ENCODE assay signal across 15 cellular contexts in genomic region chr7:128422037-128422436, GRCh38. TPM values are rescaled to one million over a fixed set of nuclear protein-coding genes. Genes with fewer than 3 reads are reported as not detected.
DNase-seq lines count a peak whose midpoint lies in the region; ATAC-seq lines count a peak whose summit lies in the region.
"Had no signal": no experiment of that assay in that cellular context is flagged by ENCODE, and none has a peak within 500 bp of the region (broad histone marks: within the 10 kb centered on the region; RNA-seq: fewer than 3 reads in every experiment).

No MANE protein-coding gene starts in this region.

- no peak overlapping the region for H3K23ac ChIP-seq in trophoblast cell (ENCODE audit: low read length)

- H3K27me3 Mint-ChIP-seq in activated naive CD8-positive, alpha-beta T cell treated with anti-CD3 and anti-CD28 coated beads, Interleukin-2, amount 10 ng/mL, durations not matched to agents 7 days and 5 days, result no peaks in the 10 kb centered on the region
- H3K27me3 Mint-ChIP-seq in activated naive CD8-positive, alpha-beta T cell treated with anti-CD3 and anti-CD28 coated beads for 36 hours, result no peaks in the 10 kb centered on the region
- no peaks in the 10 kb centered on the region for H3K27me3 Mint-ChIP-seq in dendritic cell treated with granulocyte-macrophage colony-stimulating factor and Interleukin-4, amounts not matched to agents 40 ng/mL and 50 ng/mL, for 4 days
- no peaks in the 10 kb centered on the region for H3K27me3 Mint-ChIP-seq in natural killer cell treated with Interleukin-12 subunit alpha and Interleukin-12 subunit beta and Interleukin-15 and Interleukin-18, amount 100 ng/mL, for 72 hours
- H3K27me3 Mint-ChIP-seq in stimulated activated memory B cell treated with anti-CD40 and anti-IgM and Interleukin-4, amounts not matched to agents 10 μg/mL and 1 μg/mL and 100 μg/mL, for 72 hours, result no peaks in the 10 kb centered on the region

- no peak overlapping the region for H4K8ac ChIP-seq in trophoblast cell (ENCODE audit: low read depth, low read length)

- peak overlapping the region; percentile 59 for H3K4me3 ChIP-seq in trophoblast cell (ENCODE audit: low read depth, low read length)

- no peak overlapping the region for H3K4me3 Mint-ChIP-seq in activated naive CD8-positive, alpha-beta T cell treated with anti-CD3 and anti-CD28 coated beads, Interleukin-2, amount 10 ng/mL, durations not matched to agents 7 days and 5 days
- H3K4me3 Mint-ChIP-seq in activated naive CD8-positive, alpha-beta T cell treated with anti-CD3 and anti-CD28 coated beads for 36 hours, result no peak overlapping the region
- H3K4me3 Mint-ChIP-seq in dendritic cell treated with granulocyte-macrophage colony-stimulating factor and Interleukin-4, amounts not matched to agents 40 ng/mL and 50 ng/mL, for 4 days, result no peak overlapping the region
- peak overlapping the region; percentile 37 for H3K4me3 Mint-ChIP-seq in natural killer cell treated with Interleukin-12 subunit alpha and Interleukin-12 subunit beta and Interleukin-15 and Interleukin-18, amount 100 ng/mL, for 72 hours
- no peak overlapping the region for H3K4me3 Mint-ChIP-seq in stimulated activated memory B cell treated with anti-CD40 and anti-IgM and Interleukin-4, amounts not matched to agents 10 μg/mL and 1 μg/mL and 100 μg/mL, for 72 hours
- H3K4me3 Mint-ChIP-seq: CD8-positive, alpha-beta T cell had no signal

- no peak overlapping the region for H4K12ac ChIP-seq in trophoblast cell (ENCODE audit: low read depth, low read length)

- H3K4ac ChIP-seq in trophoblast cell (ENCODE audit: low read depth, low read length), result no peak overlapping the region

- H3K79me1 ChIP-seq in trophoblast cell (ENCODE audit: low read length), result no peaks in the 10 kb centered on the region

- no peaks in the 10 kb centered on the region for H3K79me2 ChIP-seq in trophoblast cell (ENCODE audit: control insufficient read depth, insufficient read depth, low read length, poor library complexity)

- no peak for DNase-seq in activated naive CD8-positive, alpha-beta T cell treated with anti-CD3 and anti-CD28 coated beads, Interleukin-2, amount 10 ng/mL, durations not matched to agents 7 days and 5 days
- DNase-seq in activated naive CD8-positive, alpha-beta T cell treated with anti-CD3 and anti-CD28 coated beads for 36 hours, result no peak
- no peak for DNase-seq in natural killer cell treated with Interleukin-12 subunit alpha and Interleukin-12 subunit beta and Interleukin-15 and Interleukin-18, amount 100 ng/mL, for 72 hours (ENCODE audit: low spot score)
- DNase-seq in trophoblast cell (no peak), cerebellum (ENCODE audit: low spot score) (no peak)
- DNase-seq: CD8-positive, alpha-beta T cell; COR-L47; DND-41; GDM1; HCEC 1CT had no signal

- no peak overlapping the region for H2BK120ac ChIP-seq in trophoblast cell (ENCODE audit: insufficient read depth, low read length, poor library complexity)

- no peak overlapping the region for H2BK5ac ChIP-seq in trophoblast cell (ENCODE audit: low read depth, low read length, poor library complexity)

- peaks cover 3% of the 10 kb centered on the region for H3K4me1 Mint-ChIP-seq in activated naive CD8-positive, alpha-beta T cell treated with anti-CD3 and anti-CD28 coated beads, Interleukin-2, amount 10 ng/mL, durations not matched to agents 7 days and 5 days
- peaks cover 4% of the 10 kb centered on the region for H3K4me1 Mint-ChIP-seq in activated naive CD8-positive, alpha-beta T cell treated with anti-CD3 and anti-CD28 coated beads for 36 hours
- H3K4me1 Mint-ChIP-seq in dendritic cell treated with granulocyte-macrophage colony-stimulating factor and Interleukin-4, amounts not matched to agents 40 ng/mL and 50 ng/mL, for 4 days (ENCODE audit: low read depth), result peaks cover 6% of the 10 kb centered on the region
- peaks cover 29% of the 10 kb centered on the region in 2 donors for H3K4me1 Mint-ChIP-seq in natural killer cell treated with Interleukin-12 subunit alpha and Interleukin-12 subunit beta and Interleukin-15 and Interleukin-18, amount 100 ng/mL, for 72 hours (ENCODE audit: low read depth in 2 of 2)
- no peaks in the 10 kb centered on the region for H3K4me1 Mint-ChIP-seq in stimulated activated memory B cell treated with anti-CD40 and anti-IgM and Interleukin-4, amounts not matched to agents 10 μg/mL and 1 μg/mL and 100 μg/mL, for 72 hours

- H3K14ac ChIP-seq in trophoblast cell (ENCODE audit: low read length), result no peak overlapping the region

- H3K4me2 ChIP-seq in trophoblast cell (ENCODE audit: low read length), result no peak overlapping the region

- H2BK12ac ChIP-seq in trophoblast cell (ENCODE audit: low read length), result no peak overlapping the region

- H3K9me3 ChIP-seq in trophoblast cell (ENCODE audit: insufficient read depth, low read depth, low read length), result peaks cover 1% of the 10 kb centered on the region

- H2AK5ac ChIP-seq in trophoblast cell (ENCODE audit: low read length), result no peak overlapping the region

- no peaks in the 10 kb centered on the region for H3K36me3 ChIP-seq in trophoblast cell (ENCODE audit: control insufficient read depth in 1 of 2, insufficient read depth in 2 of 2, low read length in 2 of 2)

- POLR2A ChIA-PET in activated naive CD8-positive, alpha-beta T cell treated with anti-CD3 and anti-CD28 coated beads, Interleukin-2, amount 10 ng/mL, durations not matched to agents 7 days and 5 days (lab: Charles Lee), result no interaction called here

- H3K27me3 ChIP-seq in trophoblast cell (ENCODE audit: insufficient read depth, low read length), result no peaks in the 10 kb centered on the region

- no peaks in the 10 kb centered on the region for H3K36me3 Mint-ChIP-seq in activated naive CD8-positive, alpha-beta T cell treated with anti-CD3 and anti-CD28 coated beads, Interleukin-2, amount 10 ng/mL, durations not matched to agents 7 days and 5 days
- H3K36me3 Mint-ChIP-seq in activated naive CD8-positive, alpha-beta T cell treated with anti-CD3 and anti-CD28 coated beads for 36 hours, result no peaks in the 10 kb centered on the region
- H3K36me3 Mint-ChIP-seq in dendritic cell treated with granulocyte-macrophage colony-stimulating factor and Interleukin-4, amounts not matched to agents 40 ng/mL and 50 ng/mL, for 4 days (ENCODE audit: low read depth), result no peaks in the 10 kb centered on the region
- no peaks in the 10 kb centered on the region for H3K36me3 Mint-ChIP-seq in natural killer cell treated with Interleukin-12 subunit alpha and Interleukin-12 subunit beta and Interleukin-15 and Interleukin-18, amount 100 ng/mL, for 72 hours
- no peaks in the 10 kb centered on the region for H3K36me3 Mint-ChIP-seq in stimulated activated memory B cell treated with anti-CD40 and anti-IgM and Interleukin-4, amounts not matched to agents 10 μg/mL and 1 μg/mL and 100 μg/mL, for 72 hours
- H3K36me3 Mint-ChIP-seq: CD14-positive monocyte; CD8-positive, alpha-beta T cell had no signal

- H4K91ac ChIP-seq in trophoblast cell (ENCODE audit: low read depth, low read length), result no peak overlapping the region

- intact Hi-C loops in dendritic cell treated with granulocyte-macrophage colony-stimulating factor and Interleukin-4, amounts not matched to agents 40 ng/mL and 50 ng/mL, for 4 days (cut with micrococcal nuclease), result no loop called here

- no peak overlapping the region for H3K27ac ChIP-seq in trophoblast cell (ENCODE audit: low read depth, low read length)
- H3K27ac ChIP-seq: 22Rv1 had no signal

- no peaks in the 10 kb centered on the region for H3K9me3 Mint-ChIP-seq in activated naive CD8-positive, alpha-beta T cell treated with anti-CD3 and anti-CD28 coated beads, Interleukin-2, amount 10 ng/mL, durations not matched to agents 7 days and 5 days
- H3K9me3 Mint-ChIP-seq in activated naive CD8-positive, alpha-beta T cell treated with anti-CD3 and anti-CD28 coated beads for 36 hours, result no peaks in the 10 kb centered on the region
- H3K9me3 Mint-ChIP-seq in dendritic cell treated with granulocyte-macrophage colony-stimulating factor and Interleukin-4, amounts not matched to agents 40 ng/mL and 50 ng/mL, for 4 days, result no peaks in the 10 kb centered on the region
- no peaks in the 10 kb centered on the region for H3K9me3 Mint-ChIP-seq in natural killer cell treated with Interleukin-12 subunit alpha and Interleukin-12 subunit beta and Interleukin-15 and Interleukin-18, amount 100 ng/mL, for 72 hours
- no peaks in the 10 kb centered on the region for H3K9me3 Mint-ChIP-seq in stimulated activated memory B cell treated with anti-CD40 and anti-IgM and Interleukin-4, amounts not matched to agents 10 μg/mL and 1 μg/mL and 100 μg/mL, for 72 hours
- H3K9me3 Mint-ChIP-seq: CD14-positive monocyte; CD8-positive, alpha-beta T cell had no signal

- H3K9ac ChIP-seq in trophoblast cell (ENCODE audit: low read length), result no peak overlapping the region

- no peak overlapping the region for H3K18ac ChIP-seq in trophoblast cell (ENCODE audit: low read length)

- ATAC-seq in activated naive CD8-positive, alpha-beta T cell treated with anti-CD3 and anti-CD28 coated beads, Interleukin-2, amount 10 ng/mL, durations not matched to agents 7 days and 5 days (ENCODE audit: low read depth), result no peak
- ATAC-seq in natural killer cell treated with Interleukin-12 subunit alpha and Interleukin-12 subunit beta and Interleukin-15 and Interleukin-18, amount 100 ng/mL, for 72 hours, result no peak
- ATAC-seq in stimulated activated memory B cell treated with anti-CD40 and anti-IgM and Interleukin-4, amounts not matched to agents 10 μg/mL and 1 μg/mL and 100 μg/mL, for 72 hours, result no peak
- no peak for ATAC-seq in HG03439 (IDR thresholded peaks at IDR 0.05; ENCODE audit: unreplicated experiment)
- ATAC-seq: CD8-positive, alpha-beta T cell had no signal

- WGBS in trophoblast cell (ENCODE audit: extremely low coverage, insufficient coverage, insufficient read length), result no CpG with 5 or more reads among the region's 1 CpG

- peak overlapping the region; percentile 60 for H3K27ac Mint-ChIP-seq in activated naive CD8-positive, alpha-beta T cell treated with anti-CD3 and anti-CD28 coated beads, Interleukin-2, amount 10 ng/mL, durations not matched to agents 7 days and 5 days
- H3K27ac Mint-ChIP-seq in activated naive CD8-positive, alpha-beta T cell treated with anti-CD3 and anti-CD28 coated beads for 36 hours, result no peak overlapping the region
- H3K27ac Mint-ChIP-seq in dendritic cell treated with granulocyte-macrophage colony-stimulating factor and Interleukin-4, amounts not matched to agents 40 ng/mL and 50 ng/mL, for 4 days, result peak overlapping the region; percentile 11
- peak overlapping the region in 1 of 2 donors; percentile 25 for H3K27ac Mint-ChIP-seq in natural killer cell treated with Interleukin-12 subunit alpha and Interleukin-12 subunit beta and Interleukin-15 and Interleukin-18, amount 100 ng/mL, for 72 hours
- no peak overlapping the region for H3K27ac Mint-ChIP-seq in stimulated activated memory B cell treated with anti-CD40 and anti-IgM and Interleukin-4, amounts not matched to agents 10 μg/mL and 1 μg/mL and 100 μg/mL, for 72 hours

- H2AFZ ChIP-seq in trophoblast cell (ENCODE audit: insufficient read depth, low read length, poor library complexity), result no peak overlapping the region

- H3K4me1 ChIP-seq in trophoblast cell (ENCODE audit: control insufficient read depth in 1 of 2, insufficient read depth in 2 of 2, low read length in 2 of 2), result no peaks in the 10 kb centered on the region

RNA-seq across cellular contexts. Expression of gene IMPDH1, which starts 12.3 kb away (rescaled TPM):
- total RNA-seq in activated naive CD8-positive, alpha-beta T cell treated with anti-CD3 and anti-CD28 coated beads, Interleukin-2, amount 10 ng/mL, durations not matched to agents 7 days and 5 days, result 10 to 100 TPM; 59.0 to 64.4 TPM
- total RNA-seq in activated naive CD8-positive, alpha-beta T cell treated with anti-CD3 and anti-CD28 coated beads for 36 hours, result 10 to 100 TPM; 71.0 to 73.9 TPM
- total RNA-seq in natural killer cell treated with Interleukin-12 subunit alpha and Interleukin-12 subunit beta and Interleukin-15 and Interleukin-18, amount 100 ng/mL, for 72 hours, result 10 to 100 TPM; 15.8 to 34.5 TPM
- polyA plus RNA-seq in trophoblast cell (2013), result 11.8 and 12.6 TPM in 2 replicates
- 38.3 TPM for total RNA-seq in cerebellum

RNA-seq across cellular contexts. Expression of gene HILPDA, which starts 33.6 kb away (rescaled TPM):
- 10 to 100 TPM; 27.8 to 28.4 TPM for total RNA-seq in activated naive CD8-positive, alpha-beta T cell treated with anti-CD3 and anti-CD28 coated beads, Interleukin-2, amount 10 ng/mL, durations not matched to agents 7 days and 5 days
- 10 to 100 TPM; 72.3 to 72.8 TPM for total RNA-seq in activated naive CD8-positive, alpha-beta T cell treated with anti-CD3 and anti-CD28 coated beads for 36 hours
- total RNA-seq in natural killer cell treated with Interleukin-12 subunit alpha and Interleukin-12 subunit beta and Interleukin-15 and Interleukin-18, amount 100 ng/mL, for 72 hours, result 1 to 10 TPM; 3.8 to 9.1 TPM
- polyA plus RNA-seq in trophoblast cell (2013), result 43.1 and 43.2 TPM in 2 replicates
- total RNA-seq in cerebellum, result 33.6 TPM

RNA-seq across cellular contexts. Expression of gene METTL2B, which starts 54.5 kb away (rescaled TPM):
- 10 to 100 TPM; 26.7 to 27.8 TPM for total RNA-seq in activated naive CD8-positive, alpha-beta T cell treated with anti-CD3 and anti-CD28 coated beads, Interleukin-2, amount 10 ng/mL, durations not matched to agents 7 days and 5 days
- total RNA-seq in activated naive CD8-positive, alpha-beta T cell treated with anti-CD3 and anti-CD28 coated beads for 36 hours, result 10 to 100 TPM; 57.3 to 59.8 TPM
- total RNA-seq in natural killer cell treated with Interleukin-12 subunit alpha and Interleukin-12 subunit beta and Interleukin-15 and Interleukin-18, amount 100 ng/mL, for 72 hours, result 10 to 100 TPM; 35.7 to 48.2 TPM
- polyA plus RNA-seq in trophoblast cell (2013), result 24.4 and 24.5 TPM in 2 replicates
- total RNA-seq in cerebellum, result 38.0 TPM

Comparison
In these comparisons a context has a peak if more than half of its experiments do, and no peak if none do; other contexts are left out.
1. H3K27ac Mint-ChIP-seq: peak in activated naive CD8-positive, alpha-beta T cell treated with anti-CD3 and anti-CD28 coated beads, Interleukin-2, amount 10 ng/mL, durations not matched to agents 7 days and 5 days (single experiment) and dendritic cell treated with granulocyte-macrophage colony-stimulating factor and Interleukin-4, amounts not matched to agents 40 ng/mL and 50 ng/mL, for 4 days (single experiment); none in activated naive CD8-positive, alpha-beta T cell treated with anti-CD3 and anti-CD28 coated beads for 36 hours (single experiment) and stimulated activated memory B cell treated with anti-CD40 and anti-IgM and Interleukin-4, amounts not matched to agents 10 μg/mL and 1 μg/mL and 100 μg/mL, for 72 hours (single experiment).